8 cellular contexts compared by ENCODE assay signal in the genomic region with DNA sequence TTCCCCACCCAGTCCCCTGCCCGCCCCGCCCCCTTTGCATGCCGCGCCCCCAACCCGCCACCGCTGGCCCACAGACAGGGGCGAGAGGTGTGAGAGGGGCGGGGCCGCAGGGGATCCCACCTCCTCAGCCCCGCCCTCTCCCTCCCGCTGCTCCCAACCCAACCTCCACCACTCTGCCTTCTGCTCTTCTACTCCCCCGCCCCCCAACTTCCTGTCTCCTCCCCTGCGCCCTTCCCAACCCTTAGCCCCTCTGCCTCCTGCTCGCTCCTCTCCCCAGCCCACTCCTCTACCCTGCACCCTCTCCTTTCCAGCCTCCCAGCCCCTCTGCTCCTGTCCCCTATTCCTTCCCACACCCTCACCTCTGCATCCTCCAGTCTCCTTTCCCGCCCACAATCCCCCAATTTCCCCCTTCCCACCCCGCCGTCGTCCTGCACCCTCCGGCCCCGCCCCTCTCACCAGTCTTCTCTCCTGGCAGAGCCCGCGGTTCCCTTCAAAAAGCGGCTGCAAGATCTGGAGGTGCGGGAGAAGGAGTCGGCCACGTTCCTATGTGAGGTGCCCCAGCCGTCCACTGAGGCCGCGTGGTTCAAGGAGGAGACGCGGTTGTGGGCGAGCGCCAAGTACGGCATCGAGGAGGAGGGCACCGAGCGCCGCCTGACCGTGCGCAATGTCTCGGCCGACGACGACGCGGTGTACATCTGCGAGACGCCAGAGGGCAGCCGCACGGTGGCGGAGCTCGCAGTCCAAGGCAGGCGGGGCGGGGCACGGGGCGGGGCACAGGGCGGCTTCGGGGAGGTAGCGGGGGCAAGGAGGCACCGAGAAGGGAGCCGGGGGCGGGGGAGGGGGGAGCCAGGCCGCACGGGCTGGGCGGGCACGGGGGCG. TPM values are rescaled to one million over a fixed set of nuclear protein-coding genes. Genes with fewer than 3 reads are reported as not detected.
DNase-seq lines count a peak whose midpoint lies in the region; ATAC-seq, FAIRE-seq and TF ChIP-seq lines count a peak whose summit lies in the region.

No MANE protein-coding gene starts in this region.

- no peak overlapping the region for H2AFZ ChIP-seq in OCI-LY1 (ENCODE audit: low read length)

- H3K4me2 ChIP-seq in OCI-LY1 (ENCODE audit: low read length), result peak overlapping the region; percentile 75

- TF ChIP-seq CTCF in OCI-LY1 (IDR thresholded peaks at IDR 0.05; ENCODE audit: low read length), result peak; percentile 52

- DNase-seq in COLO668 (lab: John Stamatoyannopoulos, UW; ENCODE audit: unreplicated experiment) (peak; percentile 79), HTR-8/SVneo (ENCODE audit: insufficient read length, low spot score) (peak; percentile 94), activated T-cell treated with anti-CD3 and anti-CD28 coated beads for 24 hours (ENCODE audit: low read depth) (peak; percentile 85), myocyte (ENCODE audit: low read depth) (peak; percentile 72)
- peak; percentile 80 for DNase-seq in stimulated activated CD8-positive, alpha-beta memory T cell treated with anti-CD3 and anti-CD28 coated beads, Interleukin-7, amount 100 ng/mL, for 24 hours (ENCODE audit: low read depth)

- H3K9me3 ChIP-seq in OCI-LY1 (ENCODE audit: low read length), result no peaks in the 10 kb centered on the region

- peak; percentile 95 for ATAC-seq in GM21381 (IDR thresholded peaks at IDR 0.05; ENCODE audit: unreplicated experiment)
- peak; percentile 84 for ATAC-seq in esophagus mucosa

- peak overlapping the region; percentile 26; the same call in 1 of the 2 replicates for H3K9ac ChIP-seq in OCI-LY1 (ENCODE audit: low read length)

- H3F3A ChIP-seq in OCI-LY1 (ENCODE audit: insufficient read depth, low read length), result no peaks in the 10 kb centered on the region

- H3K4me1 ChIP-seq in OCI-LY1 (ENCODE audit: insufficient read depth, low read length, severe bottlenecking), result peaks cover 4% of the 10 kb centered on the region

- no peaks in the 10 kb centered on the region for H4K20me1 ChIP-seq in OCI-LY1 (ENCODE audit: insufficient read depth, low read length)

- no peaks in the 10 kb centered on the region for H3K9me2 ChIP-seq in OCI-LY1 (ENCODE audit: low read depth, low read length)

- H3K79me2 ChIP-seq in OCI-LY1 (ENCODE audit: insufficient read depth, low read length), result no peaks in the 10 kb centered on the region

- H3K4me3 ChIP-seq in OCI-LY1 (ENCODE audit: low read depth, low read length, poor library complexity, severe bottlenecking), result peak overlapping the region; percentile 54

- FAIRE-seq in HTR-8/SVneo (lab: Jason Lieb, UNC), result peak; percentile 96

- H3K27ac ChIP-seq in OCI-LY1 (ENCODE audit: low read depth, low read length, poor library complexity, severe bottlenecking), result no peak overlapping the region

- no peaks in the 10 kb centered on the region for H3K36me3 ChIP-seq in OCI-LY1 (ENCODE audit: insufficient read depth, low read length)

- no peaks in the 10 kb centered on the region for H3K27me3 ChIP-seq in OCI-LY1 (ENCODE audit: insufficient read depth, low read length)

RNA-seq across cellular contexts. Expression of gene OBSCN, which starts 5.4 kb away (rescaled TPM):
- 9.8 TPM for total RNA-seq in esophagus mucosa
- 51.7 and 59.5 TPM in 2 replicates for total RNA-seq in myocyte
- 33.8 TPM for polyA plus RNA-seq in myocyte (2012)

RNA-seq across cellular contexts. Expression of gene IBA57, which starts 47.6 kb away (rescaled TPM):
- total RNA-seq in esophagus mucosa, result 6.9 TPM
- 1.9 and 2.5 TPM in 2 replicates for total RNA-seq in myocyte
- 2.4 TPM for polyA plus RNA-seq in myocyte (2012)
